In the genomic region with DNA sequence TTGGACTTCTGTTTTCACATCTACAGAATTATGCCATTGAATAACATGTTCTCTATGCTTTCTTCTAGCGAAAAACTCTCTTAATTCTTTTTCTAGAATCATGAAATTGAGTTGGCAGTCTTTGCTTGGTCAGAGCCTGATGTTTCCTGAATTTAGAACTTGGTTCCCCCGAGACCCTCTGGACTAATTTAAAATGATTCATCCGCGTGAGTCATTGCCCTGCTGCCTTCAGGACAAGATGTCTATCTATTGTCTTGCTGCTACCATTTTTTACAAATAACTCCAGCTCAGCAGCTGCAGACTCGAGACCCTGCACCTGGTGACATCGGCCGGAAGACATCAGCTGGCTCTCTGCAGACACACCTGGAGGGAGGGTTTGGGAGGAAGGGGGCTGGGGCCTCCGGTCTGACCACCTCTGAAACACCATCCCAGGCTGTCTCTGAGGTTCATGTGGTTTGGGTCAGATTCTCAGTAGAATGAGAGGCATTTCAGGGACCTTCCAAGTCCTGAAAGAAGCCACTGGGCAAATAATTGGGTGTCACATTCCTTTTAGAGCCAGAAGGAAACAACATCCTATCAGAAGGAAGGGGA, we compare ENCODE assay signal across 9 cellular contexts. TPM values are rescaled to one million over a fixed set of nuclear protein-coding genes. Genes with fewer than 3 reads are reported as not detected.
DNase-seq lines count a peak whose midpoint lies in the region; ATAC-seq and TF ChIP-seq lines count a peak whose summit lies in the region.
"Had no signal": no experiment of that assay in that cellular context is flagged by ENCODE, and none has a peak within 500 bp of the region (broad histone marks: within the 10 kb centered on the region; RNA-seq: fewer than 3 reads in every experiment).

No MANE protein-coding gene starts in this region.

- DNase-seq in DMS 273 (lab: John Stamatoyannopoulos, UW; ENCODE audit: unreplicated experiment) (peak; percentile 4), DMS 273 treated with DMSO at 0.1 percent for 48 hours (lab: John Stamatoyannopoulos, UW) (no peak), left cardiac atrium (no peak), NCI-H2107 treated with DMSO at 0.1 percent for 48 hours (lab: John Stamatoyannopoulos, UW; ENCODE audit: unreplicated experiment) (no peak)
- peak; percentile 45 for DNase-seq in activated naive CD4-positive, alpha-beta T cell treated with anti-CD3 and anti-CD28 coated beads for 36 hours
- DNase-seq in stimulated activated naive CD4-positive, alpha-beta T cell treated with Interleukin-2 at 50 U/mL for 16 hours (lab: John Stamatoyannopoulos, UW): peak; percentile 44

- CTCF ChIA-PET in activated naive CD4-positive, alpha-beta T cell treated with anti-CD3 and anti-CD28 coated beads for 36 hours (lab: Charles Lee): interaction anchor here (0.8 kb wide), 1 partner anchor 22 kb away, joined by 3 read pairs; no protein-coding TSS in a partner anchor

- H3K27ac Mint-ChIP-seq in activated naive CD4-positive, alpha-beta T cell treated with anti-CD3 and anti-CD28 coated beads for 36 hours: no peak overlapping the region
- H3K27ac Mint-ChIP-seq: dendritic cell treated with granulocyte-macrophage colony-stimulating factor and Interleukin-4, amounts not matched to agents 40 ng/mL and 50 ng/mL, for 4 days had no signal

- peak overlapping the region; percentile 10 for H3K4me3 Mint-ChIP-seq in activated naive CD4-positive, alpha-beta T cell treated with anti-CD3 and anti-CD28 coated beads for 36 hours

- intact Hi-C loops in activated naive CD4-positive, alpha-beta T cell treated with anti-CD3 and anti-CD28 coated beads for 36 hours (cut with micrococcal nuclease): loop anchor here (1.0 to 10.0 kb wide), 10 partner anchors 23 to 845 kb away; no protein-coding TSS in a partner anchor
- intact Hi-C loops in left cardiac atrium (cut with DNase I): no loop called here

- H3K4me1 Mint-ChIP-seq in activated naive CD4-positive, alpha-beta T cell treated with anti-CD3 and anti-CD28 coated beads for 36 hours (ENCODE audit: low read depth): peaks cover 73% of the 10 kb centered on the region

- H3K36me3 Mint-ChIP-seq in activated naive CD4-positive, alpha-beta T cell treated with anti-CD3 and anti-CD28 coated beads for 36 hours (ENCODE audit: low read depth): no peaks in the 10 kb centered on the region

- H3K27me3 Mint-ChIP-seq in activated naive CD4-positive, alpha-beta T cell treated with anti-CD3 and anti-CD28 coated beads for 36 hours (ENCODE audit: low read depth): no peaks in the 10 kb centered on the region
- H3K27me3 Mint-ChIP-seq: dendritic cell treated with granulocyte-macrophage colony-stimulating factor and Interleukin-4, amounts not matched to agents 40 ng/mL and 50 ng/mL, for 4 days had no signal

- ATAC-seq in HG03095 (IDR thresholded peaks at IDR 0.05; ENCODE audit: unreplicated experiment): peak; percentile 39
- peak; percentile 9 to 21 for ATAC-seq in left cardiac atrium

- H3K9me3 Mint-ChIP-seq in activated naive CD4-positive, alpha-beta T cell treated with anti-CD3 and anti-CD28 coated beads for 36 hours: no peaks in the 10 kb centered on the region
- H3K9me3 Mint-ChIP-seq: dendritic cell treated with granulocyte-macrophage colony-stimulating factor and Interleukin-4, amounts not matched to agents 40 ng/mL and 50 ng/mL, for 4 days had no signal

TF ChIP-seq in PFSK-1, 5 proteins besides CTCF, POLR2A, EP300 and RAD21:
- TF ChIP-seq, protein P1, sequence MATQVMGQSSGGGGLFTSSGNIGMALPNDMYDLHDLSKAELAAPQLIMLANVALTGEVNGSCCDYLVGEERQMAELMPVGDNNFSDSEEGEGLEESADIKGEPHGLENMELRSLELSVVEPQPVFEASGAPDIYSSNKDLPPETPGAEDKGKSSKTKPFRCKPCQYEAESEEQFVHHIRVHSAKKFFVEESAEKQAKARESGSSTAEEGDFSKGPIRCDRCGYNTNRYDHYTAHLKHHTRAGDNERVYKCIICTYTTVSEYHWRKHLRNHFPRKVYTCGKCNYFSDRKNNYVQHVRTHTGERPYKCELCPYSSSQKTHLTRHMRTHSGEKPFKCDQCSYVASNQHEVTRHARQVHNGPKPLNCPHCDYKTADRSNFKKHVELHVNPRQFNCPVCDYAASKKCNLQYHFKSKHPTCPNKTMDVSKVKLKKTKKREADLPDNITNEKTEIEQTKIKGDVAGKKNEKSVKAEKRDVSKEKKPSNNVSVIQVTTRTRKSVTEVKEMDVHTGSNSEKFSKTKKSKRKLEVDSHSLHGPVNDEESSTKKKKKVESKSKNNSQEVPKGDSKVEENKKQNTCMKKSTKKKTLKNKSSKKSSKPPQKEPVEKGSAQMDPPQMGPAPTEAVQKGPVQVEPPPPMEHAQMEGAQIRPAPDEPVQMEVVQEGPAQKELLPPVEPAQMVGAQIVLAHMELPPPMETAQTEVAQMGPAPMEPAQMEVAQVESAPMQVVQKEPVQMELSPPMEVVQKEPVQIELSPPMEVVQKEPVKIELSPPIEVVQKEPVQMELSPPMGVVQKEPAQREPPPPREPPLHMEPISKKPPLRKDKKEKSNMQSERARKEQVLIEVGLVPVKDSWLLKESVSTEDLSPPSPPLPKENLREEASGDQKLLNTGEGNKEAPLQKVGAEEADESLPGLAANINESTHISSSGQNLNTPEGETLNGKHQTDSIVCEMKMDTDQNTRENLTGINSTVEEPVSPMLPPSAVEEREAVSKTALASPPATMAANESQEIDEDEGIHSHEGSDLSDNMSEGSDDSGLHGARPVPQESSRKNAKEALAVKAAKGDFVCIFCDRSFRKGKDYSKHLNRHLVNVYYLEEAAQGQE (IDR thresholded peaks at IDR 0.05; ENCODE audit: insufficient read depth in 1 of 2, low read depth in 2 of 2, low read length in 2 of 2): peak in 1 of 2 experiments; percentile 54; a peak in 2 of 4 replicates
- TF ChIP-seq FOXP2 (optimal IDR thresholded peaks at IDR 0.05; ENCODE audit: borderline replicate concordance, extremely low read depth, extremely low read length, insufficient read depth) (peak; percentile 78), SIN3A (IDR thresholded peaks at IDR 0.05; ENCODE audit: borderline replicate concordance, insufficient read depth, low read length) (peak; percentile 91; the same call in 1 of the 2 replicates), POLR2AphosphoS5 (IDR thresholded peaks at IDR 0.05; ENCODE audit: low read depth, low read length) (peak; percentile 60), TAF1 (IDR thresholded peaks at IDR 0.05; ENCODE audit: borderline replicate concordance, insufficient read depth, low read length) (no peak)

RNA-seq across cellular contexts. Expression of a gene that starts 20.9 kb away (rescaled TPM):
- polyA plus RNA-seq in PFSK-1 (2012; ENCODE audit: insufficient read length, low read depth): 54.0 TPM
- total RNA-seq in activated naive CD4-positive, alpha-beta T cell treated with anti-CD3 and anti-CD28 coated beads for 36 hours: 10 to 100 TPM; 78.9 to 82.1 TPM
- 10 to 100 TPM; 76.3 to 78.7 TPM for total RNA-seq in left cardiac atrium

Comparison
In these comparisons a context has a peak if more than half of its experiments do, and no peak if none do; other contexts are left out.
1. DNase-seq: peak in DMS 273 (single experiment), activated naive CD4-positive, alpha-beta T cell treated with anti-CD3 and anti-CD28 coated beads for 36 hours (single experiment) and stimulated activated naive CD4-positive, alpha-beta T cell treated with Interleukin-2 at 50 U/mL for 16 hours (single experiment); none in DMS 273 treated with DMSO at 0.1 percent for 48 hours (single experiment), left cardiac atrium (single experiment) and NCI-H2107 treated with DMSO at 0.1 percent for 48 hours (single experiment).